In the genomic region with DNA sequence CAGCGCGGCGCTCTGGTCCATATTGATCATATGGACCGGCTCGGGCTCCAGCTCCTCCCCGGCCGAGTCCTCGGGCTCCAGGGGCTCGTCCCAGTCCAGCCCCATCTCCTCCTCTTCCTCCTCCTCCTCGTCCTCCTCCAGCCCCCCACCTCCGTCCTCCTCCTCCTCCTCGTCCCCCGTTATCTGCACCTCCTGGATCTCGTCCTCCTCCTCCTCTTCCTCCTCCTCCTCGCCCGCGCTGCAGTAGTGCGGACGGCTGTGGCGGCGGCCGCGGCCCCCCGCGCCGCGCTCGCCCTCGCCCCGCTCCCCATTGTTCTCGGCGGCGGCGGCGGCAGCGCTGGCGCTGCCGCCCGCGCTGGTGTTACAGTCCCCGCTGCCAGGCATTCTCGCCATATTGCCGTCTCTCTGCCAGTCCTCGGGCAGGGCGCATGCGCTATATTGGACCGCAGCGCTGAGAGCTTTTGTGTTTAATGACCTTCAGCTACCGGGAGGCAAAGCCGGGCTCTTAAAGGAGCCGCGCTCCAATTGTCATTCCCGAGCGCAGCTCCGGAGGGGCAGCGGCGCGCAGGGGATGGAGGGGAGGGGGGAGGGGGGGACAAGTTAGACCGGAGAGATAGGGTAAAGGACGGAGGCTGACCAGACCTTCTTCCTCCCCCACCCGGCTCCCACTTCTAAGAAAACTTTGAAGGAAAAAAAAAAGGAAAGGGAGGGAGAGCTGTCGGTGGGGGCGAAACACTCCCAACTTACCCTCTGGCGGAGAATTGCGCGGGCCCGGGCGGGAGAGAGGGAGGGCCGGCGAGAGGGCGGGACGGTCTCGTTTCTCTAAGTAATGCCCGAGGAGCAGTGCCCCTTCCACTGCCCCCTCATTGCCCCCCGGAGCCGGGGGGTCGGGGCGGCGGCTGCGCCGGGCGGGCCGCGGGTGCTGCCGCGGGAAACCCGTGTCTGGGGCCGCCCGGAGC, we compare ENCODE assay signal across 1 cellular context.
TF ChIP-seq lines count a peak whose summit lies in the region.

A gene (minus strand): TSS at position 410 of the 959 bp plus-strand sequence. CDS start 17 bp downstream, at position 393.

TF ChIP-seq in HEK293, 187 proteins besides CTCF, POLR2A, EP300 and RAD21 (continued from another document and continues in another):
- TF ChIP-seq, protein P1, sequence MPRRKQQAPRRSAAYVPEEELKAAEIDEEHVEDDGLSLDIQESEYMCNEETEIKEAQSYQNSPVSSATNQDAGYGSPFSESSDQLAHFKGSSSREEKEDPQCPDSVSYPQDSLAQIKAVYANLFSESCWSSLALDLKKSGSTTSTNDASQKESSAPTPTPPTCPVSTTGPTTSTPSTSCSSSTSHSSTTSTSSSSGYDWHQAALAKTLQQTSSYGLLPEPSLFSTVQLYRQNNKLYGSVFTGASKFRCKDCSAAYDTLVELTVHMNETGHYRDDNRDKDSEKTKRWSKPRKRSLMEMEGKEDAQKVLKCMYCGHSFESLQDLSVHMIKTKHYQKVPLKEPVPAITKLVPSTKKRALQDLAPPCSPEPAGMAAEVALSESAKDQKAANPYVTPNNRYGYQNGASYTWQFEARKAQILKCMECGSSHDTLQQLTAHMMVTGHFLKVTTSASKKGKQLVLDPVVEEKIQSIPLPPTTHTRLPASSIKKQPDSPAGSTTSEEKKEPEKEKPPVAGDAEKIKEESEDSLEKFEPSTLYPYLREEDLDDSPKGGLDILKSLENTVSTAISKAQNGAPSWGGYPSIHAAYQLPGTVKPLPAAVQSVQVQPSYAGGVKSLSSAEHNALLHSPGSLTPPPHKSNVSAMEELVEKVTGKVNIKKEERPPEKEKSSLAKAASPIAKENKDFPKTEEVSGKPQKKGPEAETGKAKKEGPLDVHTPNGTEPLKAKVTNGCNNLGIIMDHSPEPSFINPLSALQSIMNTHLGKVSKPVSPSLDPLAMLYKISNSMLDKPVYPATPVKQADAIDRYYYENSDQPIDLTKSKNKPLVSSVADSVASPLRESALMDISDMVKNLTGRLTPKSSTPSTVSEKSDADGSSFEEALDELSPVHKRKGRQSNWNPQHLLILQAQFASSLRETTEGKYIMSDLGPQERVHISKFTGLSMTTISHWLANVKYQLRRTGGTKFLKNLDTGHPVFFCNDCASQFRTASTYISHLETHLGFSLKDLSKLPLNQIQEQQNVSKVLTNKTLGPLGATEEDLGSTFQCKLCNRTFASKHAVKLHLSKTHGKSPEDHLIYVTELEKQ (tag by site-specific recombination; IDR thresholded peaks at IDR 0.05; ENCODE audit: borderline replicate concordance): no peak
- TF ChIP-seq, protein P2, sequence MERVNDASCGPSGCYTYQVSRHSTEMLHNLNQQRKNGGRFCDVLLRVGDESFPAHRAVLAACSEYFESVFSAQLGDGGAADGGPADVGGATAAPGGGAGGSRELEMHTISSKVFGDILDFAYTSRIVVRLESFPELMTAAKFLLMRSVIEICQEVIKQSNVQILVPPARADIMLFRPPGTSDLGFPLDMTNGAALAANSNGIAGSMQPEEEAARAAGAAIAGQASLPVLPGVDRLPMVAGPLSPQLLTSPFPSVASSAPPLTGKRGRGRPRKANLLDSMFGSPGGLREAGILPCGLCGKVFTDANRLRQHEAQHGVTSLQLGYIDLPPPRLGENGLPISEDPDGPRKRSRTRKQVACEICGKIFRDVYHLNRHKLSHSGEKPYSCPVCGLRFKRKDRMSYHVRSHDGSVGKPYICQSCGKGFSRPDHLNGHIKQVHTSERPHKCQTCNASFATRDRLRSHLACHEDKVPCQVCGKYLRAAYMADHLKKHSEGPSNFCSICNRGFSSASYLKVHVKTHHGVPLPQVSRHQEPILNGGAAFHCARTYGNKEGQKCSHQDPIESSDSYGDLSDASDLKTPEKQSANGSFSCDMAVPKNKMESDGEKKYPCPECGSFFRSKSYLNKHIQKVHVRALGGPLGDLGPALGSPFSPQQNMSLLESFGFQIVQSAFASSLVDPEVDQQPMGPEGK (tag by site-specific recombination; IDR thresholded peaks at IDR 0.05): peak; percentile 27; the same call in 1 of the 2 replicates
- TF ChIP-seq ZNF391 (tag by site-specific recombination; IDR thresholded peaks at IDR 0.05; ENCODE audit: borderline replicate concordance, low read depth): no peak
- no peak for TF ChIP-seq ZNF549 (tag by site-specific recombination; IDR thresholded peaks at IDR 0.05)
- no peak for TF ChIP-seq ZNF624 (tag by site-specific recombination; IDR thresholded peaks at IDR 0.05)
- TF ChIP-seq ZNF350 (tag by site-specific recombination; IDR thresholded peaks at IDR 0.05): no peak
- no peak for TF ChIP-seq SETDB1 (IDR thresholded peaks at IDR 0.05; ENCODE audit: insufficient read length, low read length)
- TF ChIP-seq ZNF571 (tag by site-specific recombination; IDR thresholded peaks at IDR 0.05): no peak
- TF ChIP-seq, protein P3, sequence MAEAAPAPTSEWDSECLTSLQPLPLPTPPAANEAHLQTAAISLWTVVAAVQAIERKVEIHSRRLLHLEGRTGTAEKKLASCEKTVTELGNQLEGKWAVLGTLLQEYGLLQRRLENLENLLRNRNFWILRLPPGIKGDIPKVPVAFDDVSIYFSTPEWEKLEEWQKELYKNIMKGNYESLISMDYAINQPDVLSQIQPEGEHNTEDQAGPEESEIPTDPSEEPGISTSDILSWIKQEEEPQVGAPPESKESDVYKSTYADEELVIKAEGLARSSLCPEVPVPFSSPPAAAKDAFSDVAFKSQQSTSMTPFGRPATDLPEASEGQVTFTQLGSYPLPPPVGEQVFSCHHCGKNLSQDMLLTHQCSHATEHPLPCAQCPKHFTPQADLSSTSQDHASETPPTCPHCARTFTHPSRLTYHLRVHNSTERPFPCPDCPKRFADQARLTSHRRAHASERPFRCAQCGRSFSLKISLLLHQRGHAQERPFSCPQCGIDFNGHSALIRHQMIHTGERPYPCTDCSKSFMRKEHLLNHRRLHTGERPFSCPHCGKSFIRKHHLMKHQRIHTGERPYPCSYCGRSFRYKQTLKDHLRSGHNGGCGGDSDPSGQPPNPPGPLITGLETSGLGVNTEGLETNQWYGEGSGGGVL (tag by site-specific recombination; IDR thresholded peaks at IDR 0.05): peak; percentile 78
- no peak for TF ChIP-seq ZNF677 (tag by site-specific recombination; IDR thresholded peaks at IDR 0.05)
- no peak for TF ChIP-seq SALL2 (tag by site-specific recombination; IDR thresholded peaks at IDR 0.05; ENCODE audit: borderline replicate concordance)
- no peak for TF ChIP-seq ZNF175 (tag by site-specific recombination; IDR thresholded peaks at IDR 0.05)
- TF ChIP-seq HOXC10 (CRISPR knock-in tag; IDR thresholded peaks at IDR 0.05): no peak
- TF ChIP-seq, protein P4, sequence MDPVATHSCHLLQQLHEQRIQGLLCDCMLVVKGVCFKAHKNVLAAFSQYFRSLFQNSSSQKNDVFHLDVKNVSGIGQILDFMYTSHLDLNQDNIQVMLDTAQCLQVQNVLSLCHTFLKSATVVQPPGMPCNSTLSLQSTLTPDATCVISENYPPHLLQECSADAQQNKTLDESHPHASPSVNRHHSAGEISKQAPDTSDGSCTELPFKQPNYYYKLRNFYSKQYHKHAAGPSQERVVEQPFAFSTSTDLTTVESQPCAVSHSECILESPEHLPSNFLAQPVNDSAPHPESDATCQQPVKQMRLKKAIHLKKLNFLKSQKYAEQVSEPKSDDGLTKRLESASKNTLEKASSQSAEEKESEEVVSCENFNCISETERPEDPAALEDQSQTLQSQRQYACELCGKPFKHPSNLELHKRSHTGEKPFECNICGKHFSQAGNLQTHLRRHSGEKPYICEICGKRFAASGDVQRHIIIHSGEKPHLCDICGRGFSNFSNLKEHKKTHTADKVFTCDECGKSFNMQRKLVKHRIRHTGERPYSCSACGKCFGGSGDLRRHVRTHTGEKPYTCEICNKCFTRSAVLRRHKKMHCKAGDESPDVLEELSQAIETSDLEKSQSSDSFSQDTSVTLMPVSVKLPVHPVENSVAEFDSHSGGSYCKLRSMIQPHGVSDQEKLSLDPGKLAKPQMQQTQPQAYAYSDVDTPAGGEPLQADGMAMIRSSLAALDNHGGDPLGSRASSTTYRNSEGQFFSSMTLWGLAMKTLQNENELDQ (tag by site-specific recombination; IDR thresholded peaks at IDR 0.05; ENCODE audit: low read depth): no peak
- no peak for TF ChIP-seq ZNF140 (tag by site-specific recombination; IDR thresholded peaks at IDR 0.05)
- TF ChIP-seq ZNF76 (tag by site-specific recombination; IDR thresholded peaks at IDR 0.05; ENCODE audit: borderline replicate concordance, low read depth): no peak
- TF ChIP-seq ZNF311 (tag by site-specific recombination; IDR thresholded peaks at IDR 0.05; ENCODE audit: borderline replicate concordance): no peak
- TF ChIP-seq ZNF23 (tag by site-specific recombination; IDR thresholded peaks at IDR 0.05; ENCODE audit: borderline replicate concordance): no peak
- TF ChIP-seq ZFP69B (tag by site-specific recombination; IDR thresholded peaks at IDR 0.05): no peak
- TF ChIP-seq KLF7 (tag by site-specific recombination; IDR thresholded peaks at IDR 0.05; ENCODE audit: borderline replicate concordance): no peak
- TF ChIP-seq HOXD13 (CRISPR knock-in tag; IDR thresholded peaks at IDR 0.05; ENCODE audit: borderline replicate concordance): no peak
- no peak for TF ChIP-seq ZNF37A (tag by site-specific recombination; IDR thresholded peaks at IDR 0.05)
- no peak for TF ChIP-seq ZNF138 (tag by site-specific recombination; IDR thresholded peaks at IDR 0.05; ENCODE audit: borderline replicate concordance)
- TF ChIP-seq ZNF473 (tag by site-specific recombination; IDR thresholded peaks at IDR 0.05): no peak
- no peak for TF ChIP-seq ZNF223 (tag by site-specific recombination; IDR thresholded peaks at IDR 0.05)
- no peak for TF ChIP-seq ZNF792 (tag by site-specific recombination; IDR thresholded peaks at IDR 0.05)
- TF ChIP-seq ZNF660 (tag by site-specific recombination; IDR thresholded peaks at IDR 0.05): no peak
- TF ChIP-seq, protein P5, sequence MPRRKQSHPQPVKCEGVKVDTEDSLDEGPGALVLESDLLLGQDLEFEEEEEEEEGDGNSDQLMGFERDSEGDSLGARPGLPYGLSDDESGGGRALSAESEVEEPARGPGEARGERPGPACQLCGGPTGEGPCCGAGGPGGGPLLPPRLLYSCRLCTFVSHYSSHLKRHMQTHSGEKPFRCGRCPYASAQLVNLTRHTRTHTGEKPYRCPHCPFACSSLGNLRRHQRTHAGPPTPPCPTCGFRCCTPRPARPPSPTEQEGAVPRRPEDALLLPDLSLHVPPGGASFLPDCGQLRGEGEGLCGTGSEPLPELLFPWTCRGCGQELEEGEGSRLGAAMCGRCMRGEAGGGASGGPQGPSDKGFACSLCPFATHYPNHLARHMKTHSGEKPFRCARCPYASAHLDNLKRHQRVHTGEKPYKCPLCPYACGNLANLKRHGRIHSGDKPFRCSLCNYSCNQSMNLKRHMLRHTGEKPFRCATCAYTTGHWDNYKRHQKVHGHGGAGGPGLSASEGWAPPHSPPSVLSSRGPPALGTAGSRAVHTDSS (tag by site-specific recombination; IDR thresholded peaks at IDR 0.05): peak; percentile 90
- TF ChIP-seq YY2 (tag by site-specific recombination; IDR thresholded peaks at IDR 0.05): no peak
- TF ChIP-seq, protein P6, sequence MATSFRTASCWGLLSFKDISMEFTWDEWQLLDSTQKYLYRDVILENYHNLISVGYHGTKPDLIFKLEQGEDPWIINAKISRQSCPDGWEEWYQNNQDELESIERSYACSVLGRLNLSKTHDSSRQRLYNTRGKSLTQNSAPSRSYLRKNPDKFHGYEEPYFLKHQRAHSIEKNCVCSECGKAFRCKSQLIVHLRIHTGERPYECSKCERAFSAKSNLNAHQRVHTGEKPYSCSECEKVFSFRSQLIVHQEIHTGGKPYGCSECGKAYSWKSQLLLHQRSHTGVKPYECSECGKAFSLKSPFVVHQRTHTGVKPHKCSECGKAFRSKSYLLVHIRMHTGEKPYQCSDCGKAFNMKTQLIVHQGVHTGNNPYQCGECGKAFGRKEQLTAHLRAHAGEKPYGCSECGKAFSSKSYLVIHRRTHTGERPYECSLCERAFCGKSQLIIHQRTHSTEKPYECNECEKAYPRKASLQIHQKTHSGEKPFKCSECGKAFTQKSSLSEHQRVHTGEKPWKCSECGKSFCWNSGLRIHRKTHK (tag by site-specific recombination; IDR thresholded peaks at IDR 0.05): no peak
- no peak for TF ChIP-seq ZNF2 (tag by site-specific recombination; IDR thresholded peaks at IDR 0.05)
- TF ChIP-seq, protein P7, sequence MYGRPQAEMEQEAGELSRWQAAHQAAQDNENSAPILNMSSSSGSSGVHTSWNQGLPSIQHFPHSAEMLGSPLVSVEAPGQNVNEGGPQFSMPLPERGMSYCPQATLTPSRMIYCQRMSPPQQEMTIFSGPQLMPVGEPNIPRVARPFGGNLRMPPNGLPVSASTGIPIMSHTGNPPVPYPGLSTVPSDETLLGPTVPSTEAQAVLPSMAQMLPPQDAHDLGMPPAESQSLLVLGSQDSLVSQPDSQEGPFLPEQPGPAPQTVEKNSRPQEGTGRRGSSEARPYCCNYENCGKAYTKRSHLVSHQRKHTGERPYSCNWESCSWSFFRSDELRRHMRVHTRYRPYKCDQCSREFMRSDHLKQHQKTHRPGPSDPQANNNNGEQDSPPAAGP (tag by site-specific recombination; IDR thresholded peaks at IDR 0.05): no peak
- peak; percentile 50 for TF ChIP-seq GLIS2 (tag by site-specific recombination; IDR thresholded peaks at IDR 0.05)
- TF ChIP-seq, protein P8, sequence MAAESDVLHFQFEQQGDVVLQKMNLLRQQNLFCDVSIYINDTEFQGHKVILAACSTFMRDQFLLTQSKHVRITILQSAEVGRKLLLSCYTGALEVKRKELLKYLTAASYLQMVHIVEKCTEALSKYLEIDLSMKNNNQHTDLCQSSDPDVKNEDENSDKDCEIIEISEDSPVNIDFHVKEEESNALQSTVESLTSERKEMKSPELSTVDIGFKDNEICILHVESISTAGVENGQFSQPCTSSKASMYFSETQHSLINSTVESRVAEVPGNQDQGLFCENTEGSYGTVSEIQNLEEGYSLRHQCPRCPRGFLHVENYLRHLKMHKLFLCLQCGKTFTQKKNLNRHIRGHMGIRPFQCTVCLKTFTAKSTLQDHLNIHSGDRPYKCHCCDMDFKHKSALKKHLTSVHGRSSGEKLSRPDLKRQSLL (tag by site-specific recombination; IDR thresholded peaks at IDR 0.05): no peak
- TF ChIP-seq ZNF146 (tag by site-specific recombination; IDR thresholded peaks at IDR 0.05): no peak
- no peak for TF ChIP-seq GLIS1 (tag by site-specific recombination; IDR thresholded peaks at IDR 0.05)
- no peak for TF ChIP-seq ZNF701 (tag by site-specific recombination; IDR thresholded peaks at IDR 0.05)
- TF ChIP-seq MEIS1 (CRISPR knock-in tag; IDR thresholded peaks at IDR 0.05; ENCODE audit: borderline replicate concordance): no peak
- no peak for TF ChIP-seq ZSCAN30 (tag by site-specific recombination; IDR thresholded peaks at IDR 0.05)
- no peak for TF ChIP-seq ZNF670 (tag by site-specific recombination; IDR thresholded peaks at IDR 0.05; ENCODE audit: low read depth)
- no peak for TF ChIP-seq ZNF530 (tag by site-specific recombination; IDR thresholded peaks at IDR 0.05; ENCODE audit: low read depth)
- TF ChIP-seq ZNF214 (tag by site-specific recombination; IDR thresholded peaks at IDR 0.05; ENCODE audit: borderline replicate concordance): no peak
- TF ChIP-seq, protein P9, sequence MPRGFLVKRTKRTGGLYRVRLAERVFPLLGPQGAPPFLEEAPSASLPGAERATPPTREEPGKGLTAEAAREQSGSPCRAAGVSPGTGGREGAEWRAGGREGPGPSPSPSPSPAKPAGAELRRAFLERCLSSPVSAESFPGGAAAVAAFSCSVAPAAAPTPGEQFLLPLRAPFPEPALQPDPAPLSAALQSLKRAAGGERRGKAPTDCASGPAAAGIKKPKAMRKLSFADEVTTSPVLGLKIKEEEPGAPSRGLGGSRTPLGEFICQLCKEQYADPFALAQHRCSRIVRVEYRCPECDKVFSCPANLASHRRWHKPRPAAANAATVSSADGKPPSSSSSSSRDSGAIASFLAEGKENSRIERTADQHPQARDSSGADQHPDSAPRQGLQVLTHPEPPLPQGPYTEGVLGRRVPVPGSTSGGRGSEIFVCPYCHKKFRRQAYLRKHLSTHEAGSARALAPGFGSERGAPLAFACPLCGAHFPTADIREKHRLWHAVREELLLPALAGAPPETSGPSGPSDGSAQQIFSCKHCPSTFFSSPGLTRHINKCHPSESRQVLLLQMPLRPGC (tag by site-specific recombination; IDR thresholded peaks at IDR 0.05): no peak
- no peak for TF ChIP-seq ZNF16 (tag by site-specific recombination; IDR thresholded peaks at IDR 0.05; ENCODE audit: low read depth)
